12 cellular contexts compared by ENCODE assay signal in the genomic region with DNA sequence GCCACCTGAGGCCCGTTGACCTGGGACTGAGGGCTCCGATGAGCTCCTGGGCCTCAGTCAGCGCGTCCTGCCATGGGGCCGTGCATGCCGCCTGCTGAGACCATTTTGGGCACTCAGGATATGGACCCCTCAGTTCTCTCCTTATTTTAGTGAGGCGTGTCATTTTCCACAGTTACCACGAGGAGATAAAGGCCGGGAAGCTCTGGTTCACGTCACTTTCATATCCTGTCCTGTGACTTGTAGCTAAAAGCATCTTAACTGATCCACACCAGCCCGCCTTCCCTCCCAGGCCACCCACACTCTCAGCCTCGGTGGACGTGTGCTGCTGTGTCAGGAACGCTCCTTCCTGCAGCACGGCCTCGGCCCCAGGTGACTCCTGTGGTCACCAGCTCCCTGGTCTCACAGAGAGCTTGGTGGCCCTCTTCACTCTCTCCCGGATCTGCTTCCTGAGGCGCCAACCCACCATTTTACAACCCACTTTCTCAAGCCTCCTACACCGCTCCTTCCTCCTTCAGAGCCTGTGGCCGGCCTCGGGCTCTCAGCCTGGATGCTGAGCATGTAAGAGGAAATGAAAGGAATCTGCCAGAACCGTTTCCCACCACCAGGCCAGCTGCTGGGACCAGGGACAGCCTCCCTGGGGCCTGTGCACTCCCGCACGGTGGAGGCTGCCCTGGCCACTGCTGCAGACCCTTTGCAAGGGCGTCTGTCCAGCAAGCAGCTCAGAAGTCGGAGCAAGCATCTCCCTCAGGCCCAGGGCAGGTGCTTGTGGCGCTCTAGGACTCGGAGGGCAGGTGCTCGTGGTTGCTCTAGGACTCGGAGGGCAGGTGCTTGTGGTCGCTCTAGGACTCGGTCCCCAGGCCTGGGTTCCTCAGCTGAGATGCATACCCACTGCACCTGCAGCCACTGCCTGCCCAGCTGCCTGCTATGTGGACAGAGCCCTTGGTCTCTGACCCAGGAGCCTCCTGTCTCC. TPM values are rescaled to one million over a fixed set of nuclear protein-coding genes. Genes with fewer than 3 reads are reported as not detected.
DNase-seq lines count a peak whose midpoint lies in the region; ATAC-seq lines count a peak whose summit lies in the region.
"Had no signal": no experiment of that assay in that cellular context is flagged by ENCODE, and none has a peak within 500 bp of the region (broad histone marks: within the 10 kb centered on the region; RNA-seq: fewer than 3 reads in every experiment).

No MANE protein-coding gene starts in this region.

- no peak overlapping the region for H3K14ac ChIP-seq in mesenchymal stem cell (ENCODE audit: low read length in 2 of 2)

- DNase-seq in DMS79 treated with DMSO at 0.1 percent for 48 hours (lab: John Stamatoyannopoulos, UW), result peak; percentile 19
- no peak for DNase-seq in DMS79 (lab: John Stamatoyannopoulos, UW)
- peak; percentile 57 for DNase-seq in Jurkat, Clone E6-1 (ENCODE audit: low read depth, low spot score)
- peak; percentile 31 to 55 for DNase-seq in SJSA1 (ENCODE audit: low read depth in 1 of 2, low spot score in 2 of 2)
- DNase-seq in mesenchymal stem cell, result peak; percentile 64
- DNase-seq in stimulated activated naive CD4-positive, alpha-beta T cell (lab: John Stamatoyannopoulos, UW), result no peak
- DNase-seq in HT-29 (ENCODE audit: low spot score), result no peak
- DNase-seq: heart left ventricle had no signal

- H2AFZ ChIP-seq in mesenchymal stem cell (ENCODE audit: low read depth, low read length), result no peak overlapping the region

- peak overlapping the region; percentile 72 for H4K8ac ChIP-seq in mesenchymal stem cell (ENCODE audit: low read length)

- H3K23ac ChIP-seq in mesenchymal stem cell (ENCODE audit: low read length in 2 of 2), result no peak overlapping the region

- H3K27me3 ChIP-seq in SJSA1 (replicated peaks), result no peaks in the 10 kb centered on the region
- H3K27me3 ChIP-seq in mesenchymal stem cell (ENCODE audit: control insufficient read depth in 1 of 2, insufficient read depth in 1 of 2, low read length in 2 of 2), result no peaks in the 10 kb centered on the region
- H3K27me3 ChIP-seq: heart left ventricle, neutrophil, tibial nerve had no signal

- H3K4me1 ChIP-seq in SJSA1 (replicated peaks) (peaks cover 43% of the 10 kb centered on the region), mesenchymal stem cell (ENCODE audit: control insufficient read depth, insufficient read depth, low read depth, low read length) (peaks cover 3% of the 10 kb centered on the region)
- H3K4me1 ChIP-seq: heart left ventricle had no signal

- peak overlapping the region; percentile 53 for H4K91ac ChIP-seq in mesenchymal stem cell (ENCODE audit: low read length)

- H3K79me1 ChIP-seq in mesenchymal stem cell (replicated peaks; ENCODE audit: low read length, poor library complexity, severe bottlenecking), result peaks cover 1% of the 10 kb centered on the region

- no peak overlapping the region for H2BK15ac ChIP-seq in mesenchymal stem cell (ENCODE audit: low read depth, poor library complexity, severe bottlenecking)

- H3K27ac ChIP-seq in SJSA1, result peak overlapping the region; percentile 74
- H3K27ac ChIP-seq in mesenchymal stem cell (ENCODE audit: low read length, poor library complexity, severe bottlenecking), result no peak overlapping the region
- H3K27ac ChIP-seq: heart left ventricle, neutrophil had no signal

- H3K36me3 ChIP-seq in SJSA1, result no peaks in the 10 kb centered on the region
- H3K36me3 ChIP-seq in mesenchymal stem cell (ENCODE audit: control insufficient read depth in 1 of 2, insufficient read depth in 2 of 2, low read depth in 1 of 2, low read length in 2 of 2), result peaks cover 12 to 46% of the 10 kb centered on the region in 2 experiments

- no peak overlapping the region for H2AK5ac ChIP-seq in mesenchymal stem cell (ENCODE audit: low read length, severe bottlenecking)

- H3K4me3 ChIP-seq in Jurkat, Clone E6-1 (ENCODE audit: low read length), result no peak overlapping the region
- H3K4me3 ChIP-seq in SJSA1 (no peak overlapping the region), mesenchymal stem cell (ENCODE audit: insufficient read depth in 1 of 2, low read depth in 1 of 2, low read length in 2 of 2) (no peak overlapping the region)
- H3K4me3 ChIP-seq: heart left ventricle, skin epidermis, tibial nerve had no signal

- H3K9me3 ChIP-seq in SJSA1 (replicated peaks) (no peaks in the 10 kb centered on the region), mesenchymal stem cell (ENCODE audit: control insufficient read depth, low read length) (no peaks in the 10 kb centered on the region)
- H3K9me3 ChIP-seq: heart left ventricle, neutrophil, tibial nerve had no signal

- no peak overlapping the region for H3K4me2 ChIP-seq in mesenchymal stem cell (ENCODE audit: low read length, poor library complexity, severe bottlenecking)

- no peak overlapping the region for H2BK120ac ChIP-seq in mesenchymal stem cell (ENCODE audit: low read depth, low read length)

- H2BK12ac ChIP-seq in mesenchymal stem cell (ENCODE audit: low read length in 2 of 2), result peak overlapping the region in 1 of 2 experiments; percentile 54

- no peak overlapping the region for H3K9ac ChIP-seq in mesenchymal stem cell (ENCODE audit: low read length)

- peak overlapping the region in 1 of 2 experiments; percentile 63 for H3K18ac ChIP-seq in mesenchymal stem cell (ENCODE audit: low read depth in 1 of 2, low read length in 2 of 2)

- H2BK5ac ChIP-seq in mesenchymal stem cell (ENCODE audit: low read depth, low read length, poor library complexity, severe bottlenecking), result no peak overlapping the region

- 51% methylated on average over 32 of the region's 32 CpGs for WGBS in mesenchymal stem cell

- no peak for ATAC-seq in GM21786 (IDR thresholded peaks at IDR 0.05; ENCODE audit: unreplicated experiment)
- ATAC-seq: heart left ventricle had no signal

- no peak overlapping the region for H3K4ac ChIP-seq in mesenchymal stem cell (ENCODE audit: low read depth in 1 of 2, low read length in 2 of 2)

RNA-seq across cellular contexts. Expression of a gene that starts 23.9 kb away (rescaled TPM):
- polyA plus RNA-seq in Jurkat, Clone E6-1 (2012; ENCODE audit: insufficient read depth, insufficient read length), result 37.8 TPM
- 54.6 and 77.6 TPM in 2 replicates for total RNA-seq in SJSA1 (2014; rRNA removed; shearing (Covaris generic))
- polyA plus RNA-seq in mesenchymal stem cell (2013, experiment 1 of 2), result 121 TPM
- 108 TPM for polyA plus RNA-seq in mesenchymal stem cell (2013, experiment 2 of 2)
- total RNA-seq in HT-29 (2014; rRNA removed; shearing (Covaris generic)), result 477 and 592 TPM in 2 replicates

RNA-seq across cellular contexts. Expression of a gene that starts 56.3 kb away (rescaled TPM):
- polyA plus RNA-seq in Jurkat, Clone E6-1 (2012; ENCODE audit: insufficient read depth, insufficient read length), result 228 TPM
- total RNA-seq in SJSA1 (2014; rRNA removed; shearing (Covaris generic)), result 181 and 210 TPM in 2 replicates
- 23.0 TPM for polyA plus RNA-seq in mesenchymal stem cell (2013, experiment 1 of 2)
- 20.9 TPM for polyA plus RNA-seq in mesenchymal stem cell (2013, experiment 2 of 2)
- total RNA-seq in HT-29 (2014; rRNA removed; shearing (Covaris generic)), result 320 and 339 TPM in 2 replicates

Comparison
In these comparisons a context has a peak if more than half of its experiments do, and no peak if none do; other contexts are left out.
1. DNase-seq: peak in DMS79 treated with DMSO at 0.1 percent for 48 hours (single experiment), Jurkat, Clone E6-1 (single experiment), SJSA1 (2 of 2) and mesenchymal stem cell (single experiment); none in DMS79 (single experiment), stimulated activated naive CD4-positive, alpha-beta T cell (0 of 6) and HT-29 (single experiment).